Comparison of ENCODE assay signal across 1 cellular context in genomic region chr1:1333551-1334241, GRCh38.
A peak's percentile ranks its signal among the peaks of the same experiment; 100 is the strongest.
TF ChIP-seq lines count a peak whose summit lies in the region.

No MANE protein-coding gene starts in this region.

TF ChIP-seq in HepG2, 621 proteins besides CTCF, POLR2A, EP300 and RAD21:
- peak; percentile 78; the same call in 1 of the 2 replicates for TF ChIP-seq ZC3H13 (CRISPR knock-in tag; IDR thresholded peaks at IDR 0.05)
- no peak for TF ChIP-seq ZFYVE20 (CRISPR knock-in tag; IDR thresholded peaks at IDR 0.05; ENCODE audit: borderline replicate concordance, low read depth)
- TF ChIP-seq CBFB (CRISPR knock-in tag; IDR thresholded peaks at IDR 0.05) = 0 out of 2 replicates have a peak, but pooled peaks have one; percentile 15
- no peak for TF ChIP-seq SKIL (CRISPR knock-in tag; IDR thresholded peaks at IDR 0.05; ENCODE audit: borderline replicate concordance)
- peak; percentile 38; the same call in 1 of the 2 replicates for TF ChIP-seq ZFY (CRISPR knock-in tag; IDR thresholded peaks at IDR 0.05)
- no peak for TF ChIP-seq NCOA1 (CRISPR knock-in tag; IDR thresholded peaks at IDR 0.05)
- TF ChIP-seq GMEB2 (CRISPR knock-in tag; IDR thresholded peaks at IDR 0.05; ENCODE audit: low read depth) = no peak
- no peak for TF ChIP-seq ZNF383 (CRISPR knock-in tag; IDR thresholded peaks at IDR 0.05; ENCODE audit: borderline replicate concordance)
- peak; percentile 96 for TF ChIP-seq AKAP8 (CRISPR knock-in tag; IDR thresholded peaks at IDR 0.05)
- TF ChIP-seq TAF15 (IDR thresholded peaks at IDR 0.05; ENCODE audit: low read depth, low read length, poor library complexity, severe bottlenecking) = peak; percentile 45
- peak; percentile 83 for TF ChIP-seq KDM2A (CRISPR knock-in tag; IDR thresholded peaks at IDR 0.05; ENCODE audit: borderline replicate concordance, low read depth)
- peak; percentile 93 for TF ChIP-seq AGO2 (optimal IDR thresholded peaks at IDR 0.05; ENCODE audit: low read depth, low read length)
- no peak for TF ChIP-seq ZMAT3 (CRISPR knock-in tag; conservative IDR thresholded peaks at IDR 0.05)
- peak; percentile 65 for TF ChIP-seq RBM22 (optimal IDR thresholded peaks at IDR 0.05; ENCODE audit: low read length)
- 0 out of 2 replicates have a peak, but pooled peaks have one; percentile 23 for TF ChIP-seq ZBTB4 (CRISPR knock-in tag; IDR thresholded peaks at IDR 0.05; ENCODE audit: borderline replicate concordance)
- TF ChIP-seq HNRNPL (IDR thresholded peaks at IDR 0.05; ENCODE audit: low read depth, low read length) = peak; percentile 83
- TF ChIP-seq ARID2 (CRISPR knock-in tag; IDR thresholded peaks at IDR 0.05; ENCODE audit: borderline replicate concordance) = no peak
- TF ChIP-seq NR3C1 (CRISPR knock-in tag; IDR thresholded peaks at IDR 0.05) = no peak
- TF ChIP-seq ZNF329 (CRISPR knock-in tag; IDR thresholded peaks at IDR 0.05; ENCODE audit: low read depth) = peak; percentile 99
- peak; percentile 33; the same call in 1 of the 2 replicates for TF ChIP-seq ZFP91 (CRISPR knock-in tag; IDR thresholded peaks at IDR 0.05; ENCODE audit: borderline replicate concordance)
- 0 out of 2 replicates have a peak, but pooled peaks have one; percentile 34 for TF ChIP-seq PHF8 (CRISPR knock-in tag; IDR thresholded peaks at IDR 0.05)
- peak; percentile 49 for TF ChIP-seq RBFOX2 (IDR thresholded peaks at IDR 0.05; ENCODE audit: low read depth, low read length)
- TF ChIP-seq PRDM10 (CRISPR knock-in tag; IDR thresholded peaks at IDR 0.05; ENCODE audit: low read depth) = no peak
- TF ChIP-seq ZNF768 (CRISPR knock-in tag; IDR thresholded peaks at IDR 0.05) = peak; percentile 61; the same call in 1 of the 2 replicates
- no peak for TF ChIP-seq RARA (CRISPR knock-in tag; IDR thresholded peaks at IDR 0.05)
- no peak for TF ChIP-seq PLSCR1 (CRISPR knock-in tag; IDR thresholded peaks at IDR 0.05; ENCODE audit: borderline replicate concordance)
- TF ChIP-seq PAF1 (CRISPR knock-in tag; IDR thresholded peaks at IDR 0.05) = peak; percentile 72; the same call in 1 of the 2 replicates
- peak; percentile 88 for TF ChIP-seq ZBTB33 (CRISPR knock-in tag; IDR thresholded peaks at IDR 0.05)
- peak; percentile 62; the same call in 1 of the 2 replicates for TF ChIP-seq ZNF740 (CRISPR knock-in tag; IDR thresholded peaks at IDR 0.05)
- TF ChIP-seq AGO1 (IDR thresholded peaks at IDR 0.05; ENCODE audit: low read depth, low read length, poor library complexity, severe bottlenecking) = peak; percentile 94
- 0 out of 2 replicates have a peak, but pooled peaks have one; percentile 39 for TF ChIP-seq HIC2 (CRISPR knock-in tag; IDR thresholded peaks at IDR 0.05; ENCODE audit: low read depth)
